Comparison of ENCODE assay signal across 28 cellular contexts in the genomic region with DNA sequence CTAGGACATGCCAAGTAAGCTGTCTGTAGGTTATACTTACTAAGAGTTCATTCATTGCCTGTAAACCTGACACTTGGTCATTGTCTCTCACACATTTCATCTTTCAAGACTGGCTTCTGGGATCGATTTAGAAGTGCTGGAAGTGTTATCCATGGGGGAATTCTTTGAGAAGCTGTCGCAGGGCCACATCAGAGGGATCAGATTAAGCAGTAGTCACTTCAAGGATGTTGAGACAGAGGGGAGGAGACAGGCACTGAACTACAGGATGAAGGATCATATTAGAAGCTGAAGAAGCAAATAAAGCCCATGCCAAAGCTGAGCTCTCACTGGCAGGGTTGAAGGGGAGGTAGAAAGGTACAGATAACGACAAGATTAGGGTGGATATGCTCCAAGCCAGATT. TPM values are rescaled to one million over a fixed set of nuclear protein-coding genes. Genes with fewer than 3 reads are reported as not detected.
DNase-seq lines count a peak whose midpoint lies in the region; ATAC-seq, FAIRE-seq and TF ChIP-seq lines count a peak whose summit lies in the region.
"Had no signal": no experiment of that assay in that cellular context is flagged by ENCODE, and none has a peak within 500 bp of the region (broad histone marks: within the 10 kb centered on the region; RNA-seq: fewer than 3 reads in every experiment).

No MANE protein-coding gene starts in this region.

- H2AK5ac ChIP-seq in IMR-90 (ENCODE audit: low read depth, low read length) (peak overlapping the region; percentile 96), mesendoderm (ENCODE audit: low read length) (no peak overlapping the region)

- H2BK5ac ChIP-seq in IMR-90 (ENCODE audit: low read depth, low read length, poor library complexity, severe bottlenecking) (peak overlapping the region; percentile 100), mesendoderm (ENCODE audit: low read length) (no peak overlapping the region)

- H4K8ac ChIP-seq in IMR-90 (ENCODE audit: low read depth in 2 of 2, low read length in 2 of 2), result peak overlapping the region; percentile 93 to 97
- H4K8ac ChIP-seq in mesendoderm (ENCODE audit: low read depth, low read length), result no peak overlapping the region

- TF ChIP-seq POLR2A in IMR-90 (IDR thresholded peaks at IDR 0.05; ENCODE audit: low read depth, low read length), result no peak

- H3K27ac Mint-ChIP-seq in astrocyte (ENCODE audit: unreplicated experiment), result peak overlapping the region; percentile 99
- H3K27ac Mint-ChIP-seq: activated CD8-positive, alpha-beta T cell treated with anti-CD3 and anti-CD28 coated beads, Interleukin-2, amount 10 ng/mL, durations not matched to agents 7 days and 5 days had no signal

- ATAC-seq in IMR-90 (ENCODE audit: low read depth) (no peak), upper lobe of right lung (no peak), HG02642 (IDR thresholded peaks at IDR 0.05; ENCODE audit: poor library complexity, unreplicated experiment) (no peak)
- ATAC-seq: activated CD8-positive, alpha-beta T cell treated with anti-CD3 and anti-CD28 coated beads, Interleukin-2, amount 10 ng/mL, durations not matched to agents 7 days and 5 days; heart right ventricle had no signal

- no peak for DNase-seq in AG04450 (ENCODE audit: low read depth, low spot score)
- DNase-seq in IMR-90, result peak; percentile 27
- no peak for DNase-seq in astrocyte (ENCODE audit: low read depth)
- DNase-seq in mesendoderm, result no peak
- no peak for DNase-seq in upper lobe of right lung
- DNase-seq in mesenteric fat pad (ENCODE audit: low spot score), result no peak
- DNase-seq in head of caudate nucleus, result no peak
- DNase-seq: activated CD4-positive, CD25-positive, alpha-beta regulatory T cell treated with anti-CD3 and anti-CD28 coated beads, Interleukin-2, amount 50 U/mL, for 72 hours; activated CD8-positive, alpha-beta T cell treated with anti-CD3 and anti-CD28 coated beads, Interleukin-2, amount 10 ng/mL, durations not matched to agents 7 days and 5 days; activated naive CD4-positive, alpha-beta T cell treated with Interleukin-2 at 50 U/mL for 16 hours; activated T-cell treated with anti-CD3 and anti-CD28 coated beads, Interleukin-2, amount 50 U/mL, for 1 hour; aorta; C1 segment of cervical spinal cord; cerebellar nuclear complex; effector CD4-positive, alpha-beta T cell; esophagus squamous epithelium; GF-D8; heart right ventricle; NCI-H1105; NCI-H2081; NCI-H510A; NK-92 treated with Interleukin-12 subunit alpha and Interleukin-12 subunit beta, amount 100 ng/mL, for 24 hours; ovary; RPMI8226; substantia nigra had no signal

- intact Hi-C loops in IMR-90 (cut with micrococcal nuclease), result loop anchor here (2.0 kb wide), 1 partner anchor 49 kb away; the partner anchor contains the start of gene CDK15
- intact Hi-C loops in upper lobe of right lung (cut with DNase I), result no loop called here
- intact Hi-C loops in head of caudate nucleus (cut with DNase I), result loop anchor here (10.0 kb wide), 1 partner anchor 179 kb away; the partner anchor contains the start of gene FZD7

- H3K4me2 ChIP-seq in IMR-90 (ENCODE audit: low read depth, low read length) (peak overlapping the region; percentile 85; the same call in 1 of the 2 replicates), astrocyte (ENCODE audit: low read length) (peak overlapping the region; percentile 81), mesendoderm (ENCODE audit: low read length) (no peak overlapping the region)
- H3K4me2 ChIP-seq: A549 had no signal

- H3K9me3 Mint-ChIP-seq in astrocyte (ENCODE audit: unreplicated experiment), result no peaks in the 10 kb centered on the region

- H3K36me3 Mint-ChIP-seq in astrocyte (ENCODE audit: low read depth, unreplicated experiment), result peaks cover 4% of the 10 kb centered on the region

- H2BK15ac ChIP-seq in IMR-90 (ENCODE audit: low read depth, low read length), result peak overlapping the region; percentile 100
- H2BK15ac ChIP-seq in mesendoderm (replicated peaks; ENCODE audit: low read depth), result no peak overlapping the region

- BruUV-seq in IMR-90 (replicated peaks; lab: Mats Ljungman, UMichigan), result no TSS peak

- TF ChIP-seq CTCF in AG04450 (IDR thresholded peaks at IDR 0.05; ENCODE audit: low read depth, low read length) (no peak), IMR-90 (conservative IDR thresholded peaks at IDR 0.05; ENCODE audit: low read depth, low read length) (no peak), astrocyte (IDR thresholded peaks at IDR 0.05; ENCODE audit: insufficient read depth, low read depth, low read length) (no peak), upper lobe of right lung (IDR thresholded peaks at IDR 0.05) (no peak)

- H3K27ac ChIP-seq in AG04450 (ENCODE audit: low read depth, low read length) (peak overlapping the region; percentile 97), IMR-90 (ENCODE audit: insufficient read depth, low read length) (peak overlapping the region; percentile 77), astrocyte (ENCODE audit: low read depth, low read length) (peak overlapping the region; percentile 97), mesendoderm (ENCODE audit: low read depth, low read length) (no peak overlapping the region), upper lobe of right lung (no peak overlapping the region)
- H3K27ac ChIP-seq: A549, esophagus squamous epithelium, heart right ventricle, ovary, right atrium auricular region had no signal

- peaks cover 11% of the 10 kb centered on the region for H3K9me1 ChIP-seq in IMR-90 (ENCODE audit: insufficient read depth, low read length)

- H2AFZ ChIP-seq in IMR-90 (replicated peaks; ENCODE audit: low read length, poor library complexity), result peak overlapping the region; percentile 16
- H2AFZ ChIP-seq in astrocyte (ENCODE audit: low read depth, low read length), result no peak overlapping the region

- peak overlapping the region; percentile 75 for H2AK9ac ChIP-seq in IMR-90 (replicated peaks; ENCODE audit: low read depth, low read length, poor library complexity)

- CTCF ChIA-PET in AG04450 (lab: Charles Lee), result interaction anchor here (1.1 to 2.5 kb wide), 3 partner anchors 25 to 323 kb away, joined by 3 to 7 read pairs (median 4); no protein-coding TSS in a partner anchor
- CTCF ChIA-PET in IMR-90 (lab: Yijun Ruan, JAX), result no interaction called here

- peak overlapping the region; percentile 95 for H4K91ac ChIP-seq in IMR-90 (ENCODE audit: insufficient read depth, low read depth, low read length)

- H3K36me3 ChIP-seq in IMR-90 (ENCODE audit: control insufficient read depth, insufficient read depth, low read length), result no peaks in the 10 kb centered on the region
- H3K36me3 ChIP-seq in astrocyte (ENCODE audit: insufficient read depth, low read length), result no peaks in the 10 kb centered on the region
- no peaks in the 10 kb centered on the region for H3K36me3 ChIP-seq in mesendoderm (ENCODE audit: control insufficient read depth, insufficient read depth, low read length)
- no peaks in the 10 kb centered on the region for H3K36me3 ChIP-seq in upper lobe of right lung
- H3K36me3 ChIP-seq: esophagus squamous epithelium, heart right ventricle, ovary, right atrium auricular region had no signal

- H3K56ac ChIP-seq in IMR-90 (ENCODE audit: extremely low read depth, insufficient read depth, low read length) (peak overlapping the region; percentile 98), mesendoderm (ENCODE audit: low read length) (no peak overlapping the region)

- WGBS in IMR-90 (ENCODE audit: extremely low coverage in 2 of 2, insufficient read length in 1 of 2), 2 experiments, result 70% methylated on average over 1 of the region's 3 CpGs; no CpG with 5 or more reads in 1 of the 2 experiments
- WGBS in mesendoderm (ENCODE audit: extremely low coverage, insufficient coverage, low lambda C conversion rate), result no CpG with 5 or more reads among the region's 3 CpGs

- peaks cover 54% of the 10 kb centered on the region for H3K4me1 Mint-ChIP-seq in astrocyte (ENCODE audit: low read depth, unreplicated experiment)

- no peaks in the 10 kb centered on the region for H3K27me3 Mint-ChIP-seq in astrocyte (ENCODE audit: low read depth, unreplicated experiment)

- POLR2A ChIA-PET in AG04450 (lab: Yijun Ruan, JAX), result interaction anchor here (0.6 to 2.0 kb wide), 8 partner anchors 9 to 424 kb away, joined by 3 to 15 read pairs (median 6); partner anchors contain the start of gene FZD7
- POLR2A ChIA-PET in IMR-90 (lab: Charles Lee; ENCODE audit: unreplicated experiment), result interaction anchor here (0.6 to 1.7 kb wide), 3 partner anchors 11 to 165 kb away, joined by 3 to 4 read pairs (median 3); no protein-coding TSS in a partner anchor

- peak overlapping the region; percentile 100 for H2BK20ac ChIP-seq in IMR-90 (ENCODE audit: low read depth, low read length)

- H3K79me2 ChIP-seq in astrocyte (ENCODE audit: insufficient read depth, low read length), result no peaks in the 10 kb centered on the region
- no peaks in the 10 kb centered on the region for H3K79me2 ChIP-seq in mesendoderm (ENCODE audit: control insufficient read depth, insufficient read depth, low read length)

- dilution Hi-C loops in IMR-90 (cut with HindIII; ENCODE audit: low sequenced_read_pairs, unreplicated experiment), result no loop called here

- no peaks in the 10 kb centered on the region for H4K20me1 ChIP-seq in IMR-90 (ENCODE audit: insufficient read depth, low read length)
- no peaks in the 10 kb centered on the region for H4K20me1 ChIP-seq in astrocyte (ENCODE audit: insufficient read depth, low read length)

- H3K23ac ChIP-seq in IMR-90 (ENCODE audit: low read depth, low read length), result peak overlapping the region; percentile 96
- no peak overlapping the region for H3K23ac ChIP-seq in mesendoderm (ENCODE audit: low read length)

- peak overlapping the region; percentile 95 for H4K5ac ChIP-seq in IMR-90 (ENCODE audit: low read depth, low read length)
- no peak overlapping the region for H4K5ac ChIP-seq in mesendoderm (ENCODE audit: low read length)

- H3K4me3 Mint-ChIP-seq in astrocyte (ENCODE audit: unreplicated experiment), result peak overlapping the region; percentile 43
- H3K4me3 Mint-ChIP-seq: activated CD8-positive, alpha-beta T cell treated with anti-CD3 and anti-CD28 coated beads, Interleukin-2, amount 10 ng/mL, durations not matched to agents 7 days and 5 days had no signal

- peak overlapping the region; percentile 30 for H3K9ac ChIP-seq in IMR-90 (ENCODE audit: low read depth, low read length)
- peak overlapping the region; percentile 80 for H3K9ac ChIP-seq in astrocyte (ENCODE audit: low read length)
- no peak overlapping the region for H3K9ac ChIP-seq in mesendoderm (ENCODE audit: low read length)

- H3K4ac ChIP-seq in IMR-90 (ENCODE audit: low read depth, low read length) (peak overlapping the region; percentile 99), mesendoderm (ENCODE audit: low read depth, low read length) (no peak overlapping the region)

- peaks cover 13 to 36% of the 10 kb centered on the region in 2 experiments for H3K79me1 ChIP-seq in IMR-90 (ENCODE audit: low read depth in 1 of 2, low read length in 2 of 2)
- H3K79me1 ChIP-seq in mesendoderm (ENCODE audit: low read length), result no peaks in the 10 kb centered on the region

- no peak for FAIRE-seq in astrocyte (lab: Jason Lieb, UNC)
- FAIRE-seq: A549 had no signal

- H3K18ac ChIP-seq in IMR-90 (ENCODE audit: low read depth, low read length) (peak overlapping the region; percentile 98), mesendoderm (ENCODE audit: low read length) (peak overlapping the region; percentile 7)

- H3K4me1 ChIP-seq in IMR-90 (ENCODE audit: control insufficient read depth, insufficient read depth, low read length) (peaks cover 39% of the 10 kb centered on the region), astrocyte (ENCODE audit: insufficient read depth, low read length) (peaks cover 53% of the 10 kb centered on the region), mesendoderm (ENCODE audit: control insufficient read depth, low read depth, low read length) (peaks cover 8% of the 10 kb centered on the region), upper lobe of right lung (no peaks in the 10 kb centered on the region)
- H3K4me1 ChIP-seq: right atrium auricular region had no signal

- TF ChIP-seq RAD21 in IMR-90 (IDR thresholded peaks at IDR 0.05; ENCODE audit: low read length), result no peak

- in situ Hi-C loops in IMR-90 (cut with MboI; ENCODE audit: low sequenced_read_pairs), result loop anchor here (5.0 kb wide), 2 partner anchors 53 to 182 kb away; no protein-coding TSS in a partner anchor

- H3K27me3 ChIP-seq in AG04450 (ENCODE audit: control insufficient read depth, insufficient read depth, low read length) (no peaks in the 10 kb centered on the region), IMR-90 (ENCODE audit: control insufficient read depth, insufficient read depth, low read length) (no peaks in the 10 kb centered on the region), astrocyte (ENCODE audit: insufficient read depth, low read length) (no peaks in the 10 kb centered on the region), mesendoderm (ENCODE audit: insufficient read depth, low read length, poor library complexity) (no peaks in the 10 kb centered on the region), upper lobe of right lung (peaks cover 15% of the 10 kb centered on the region)
- H3K27me3 ChIP-seq: ovary, right atrium auricular region had no signal

- no peaks in the 10 kb centered on the region for H3K9me3 ChIP-seq in AG04450 (ENCODE audit: control insufficient read depth, insufficient read depth, low read length)
- no peaks in the 10 kb centered on the region for H3K9me3 ChIP-seq in IMR-90 (ENCODE audit: control insufficient read depth, insufficient read depth, low read length)
- H3K9me3 ChIP-seq in astrocyte (ENCODE audit: insufficient read depth, low read depth, low read length), result no peaks in the 10 kb centered on the region
- H3K9me3 ChIP-seq in upper lobe of right lung, result no peaks in the 10 kb centered on the region
- H3K9me3 ChIP-seq: A549, esophagus squamous epithelium, heart right ventricle, ovary, right atrium auricular region had no signal

- no peak overlapping the region; the same call in 1 of the 2 replicates for H3K4me3 ChIP-seq in AG04450 (ENCODE audit: low read depth, low read length)
- peak overlapping the region; percentile 38; the same call in 1 of the 2 replicates for H3K4me3 ChIP-seq in IMR-90 (ENCODE audit: insufficient read depth, low read depth, low read length)
- H3K4me3 ChIP-seq in astrocyte (ENCODE audit: insufficient read depth, low read depth, low read length), result peak overlapping the region; percentile 39
- H3K4me3 ChIP-seq in mesendoderm (ENCODE audit: low read length), result no peak overlapping the region
- no peak overlapping the region for H3K4me3 ChIP-seq in upper lobe of right lung
- H3K4me3 ChIP-seq: A549, esophagus squamous epithelium, heart right ventricle, ovary, right atrium auricular region had no signal

- H3K14ac ChIP-seq in IMR-90 (replicated peaks; ENCODE audit: low read depth, low read length), result peak overlapping the region; percentile 100

- H2BK120ac ChIP-seq in IMR-90 (ENCODE audit: low read depth, low read length) (peak overlapping the region; percentile 99), mesendoderm (ENCODE audit: low read depth, low read length) (no peak overlapping the region)

RNA-seq across cellular contexts. Expression of gene CDK15, which starts 49.0 kb away (rescaled TPM):
- polyA plus RNA-seq in AG04450 (2011; rRNA removed) (16.0 and 18.6 TPM in 2 replicates), IMR-90 (2012; rRNA removed) (15.7 and 16.1 TPM in 2 replicates)
- polyA minus RNA-seq in AG04450 (2011; rRNA and poly(A)+ RNA removed), result 18.5 and 19.0 TPM in 2 replicates
- total RNA-seq in IMR-90 (2012; rRNA removed) (28.9 and 33.0 TPM in 2 replicates), astrocyte (6.6 and 9.3 TPM in 2 replicates), upper lobe of right lung (6.0 TPM), mesenteric fat pad (1.9 TPM)
- 5.7 and 7.2 TPM in 2 replicates for polyA plus RNA-seq in IMR-90 (2012; cell fraction: cytosol; rRNA removed)
- 6.9 and 22.1 TPM in 2 replicates for polyA plus RNA-seq in IMR-90 (2012; cell fraction: nucleus; rRNA removed; ENCODE audit: low replicate concordance)
- 0.04 TPM for polyA plus RNA-seq in mesendoderm (2013, experiment 1 of 2)
- 0.07 TPM for polyA plus RNA-seq in mesendoderm (2013, experiment 2 of 2)
- total RNA-seq: activated CD8-positive, alpha-beta T cell treated with anti-CD3 and anti-CD28 coated beads, Interleukin-2, amount 10 ng/mL, durations not matched to agents 7 days and 5 days; right atrium auricular region had no signal
- polyA plus RNA-seq: A549 had no signal

Comparison
In these comparisons a context has a peak if more than half of its experiments do, and no peak if none do; other contexts are left out.
1. H3K27ac ChIP-seq: peak in AG04450 (single experiment), IMR-90 (single experiment) and astrocyte (single experiment); none in mesendoderm (single experiment) and upper lobe of right lung (single experiment).
2. H3K4me3 ChIP-seq: peak in IMR-90 (single experiment) and astrocyte (single experiment); none in AG04450 (single experiment), mesendoderm (single experiment) and upper lobe of right lung (single experiment).